In the genomic region with DNA sequence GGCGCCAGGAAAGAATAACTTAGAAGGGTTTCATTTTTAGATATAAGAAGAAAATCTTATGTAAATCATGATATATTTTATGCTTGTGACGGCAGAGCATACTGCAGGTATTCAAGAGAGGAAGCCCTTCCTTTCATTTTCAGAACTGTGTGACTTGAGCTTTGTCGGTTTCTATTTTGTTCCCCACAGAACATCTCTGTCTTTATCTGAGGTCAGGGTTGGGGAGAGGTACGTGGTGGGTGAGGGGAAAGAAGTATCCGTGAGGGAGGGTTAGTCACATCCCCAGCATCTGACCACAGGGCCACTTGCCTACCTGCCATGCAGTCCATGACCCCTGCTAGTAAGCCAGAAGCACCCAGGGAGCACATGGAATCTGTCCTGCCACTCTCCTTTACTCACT, we compare ENCODE assay signal across 11 cellular contexts.
A peak's percentile ranks its signal among the peaks of the same experiment; 100 is the strongest.
DNase-seq lines count a peak whose midpoint lies in the region; ATAC-seq, FAIRE-seq and TF ChIP-seq lines count a peak whose summit lies in the region.
"Had no signal": no experiment of that assay in that cellular context is flagged by ENCODE, and none has a peak within 500 bp of the region (broad histone marks: within the 10 kb centered on the region; RNA-seq: fewer than 3 reads in every experiment).

No MANE protein-coding gene starts in this region.

- peaks cover 16% of the 10 kb centered on the region for H3K4me1 Mint-ChIP-seq in activated naive CD8-positive, alpha-beta T cell treated with anti-CD3 and anti-CD28 coated beads, Interleukin-2, amount 10 ng/mL, durations not matched to agents 7 days and 5 days

- POLR2A ChIA-PET in activated naive CD8-positive, alpha-beta T cell treated with anti-CD3 and anti-CD28 coated beads, Interleukin-2, amount 10 ng/mL, durations not matched to agents 7 days and 5 days (lab: Charles Lee): no interaction called here

- H3K4me3 Mint-ChIP-seq in activated naive CD8-positive, alpha-beta T cell treated with anti-CD3 and anti-CD28 coated beads, Interleukin-2, amount 10 ng/mL, durations not matched to agents 7 days and 5 days: peak overlapping the region; percentile 78

- peaks cover 2% of the 10 kb centered on the region for H3K36me3 Mint-ChIP-seq in activated naive CD8-positive, alpha-beta T cell treated with anti-CD3 and anti-CD28 coated beads, Interleukin-2, amount 10 ng/mL, durations not matched to agents 7 days and 5 days

- no peak for TF ChIP-seq POLR2A in GM18505 (IDR thresholded peaks at IDR 0.05; ENCODE audit: borderline replicate concordance, extremely low read depth, insufficient read depth, insufficient read length)

- DNase-seq in activated naive CD8-positive, alpha-beta T cell treated with anti-CD3 and anti-CD28 coated beads, Interleukin-2, amount 10 ng/mL, durations not matched to agents 7 days and 5 days: peak; percentile 42
- no peak for DNase-seq in NOMO-1 treated with dmso at 0.1 percent for 144 hours (lab: John Stamatoyannopoulos, UW; ENCODE audit: unreplicated experiment)
- DNase-seq in stimulated activated naive CD4-positive, alpha-beta T cell treated with Interleukin-2 at 50 U/mL for 16 hours (lab: John Stamatoyannopoulos, UW): no peak
- no peak for DNase-seq in urothelium cell line (ENCODE audit: low spot score)
- no peak for DNase-seq in activated CD4-positive, alpha-beta T cell treated with anti-CD3 and anti-CD28 coated beads, Interleukin-2, amount 50 U/mL, for 1 hour
- DNase-seq: right lobe of liver, stomach had no signal

- no peaks in the 10 kb centered on the region for H3K9me3 Mint-ChIP-seq in activated naive CD8-positive, alpha-beta T cell treated with anti-CD3 and anti-CD28 coated beads, Interleukin-2, amount 10 ng/mL, durations not matched to agents 7 days and 5 days

- H3K27me3 Mint-ChIP-seq in activated naive CD8-positive, alpha-beta T cell treated with anti-CD3 and anti-CD28 coated beads, Interleukin-2, amount 10 ng/mL, durations not matched to agents 7 days and 5 days: peaks cover 5% of the 10 kb centered on the region

- peak overlapping the region; percentile 88 for H3K27ac Mint-ChIP-seq in activated naive CD8-positive, alpha-beta T cell treated with anti-CD3 and anti-CD28 coated beads, Interleukin-2, amount 10 ng/mL, durations not matched to agents 7 days and 5 days

- no peak for FAIRE-seq in urothelium cell line (lab: Jason Lieb, UNC)
- FAIRE-seq: colon had no signal

- peak; percentile 54 for ATAC-seq in GM18505 (IDR thresholded peaks at IDR 0.05; ENCODE audit: unreplicated experiment)
- peak; percentile 77 for ATAC-seq in GM19455 (IDR thresholded peaks at IDR 0.05; ENCODE audit: unreplicated experiment)
- peak; percentile 86 for ATAC-seq in HG03066 (IDR thresholded peaks at IDR 0.05; ENCODE audit: low read depth, unreplicated experiment)
- ATAC-seq in activated naive CD8-positive, alpha-beta T cell treated with anti-CD3 and anti-CD28 coated beads, Interleukin-2, amount 10 ng/mL, durations not matched to agents 7 days and 5 days (ENCODE audit: low read depth): peak; percentile 90
